ENCODE assay signal across 19 cellular contexts in genomic region chr10:90168244-90168643, GRCh38.
DNase-seq lines count a peak whose midpoint lies in the region; ATAC-seq, FAIRE-seq and TF ChIP-seq lines count a peak whose summit lies in the region.
"Had no signal": no experiment of that assay in that cellular context is flagged by ENCODE, and none has a peak within 500 bp of the region (broad histone marks: within the 10 kb centered on the region; RNA-seq: fewer than 3 reads in every experiment).

No MANE protein-coding gene starts in this region.

- SMC1A ChIA-PET in GM12878 (lab: Charles Lee; ENCODE audit: uncharacterized antibody, unreplicated experiment): interaction anchor here (1.4 kb wide), 1 partner anchor 24 kb away, joined by 3 read pairs; no protein-coding TSS in a partner anchor

- WGBS in GM12878 (ENCODE audit: insufficient coverage, insufficient replicate concordance, low lambda C conversion rate, missing lambda C conversion rate): 47% methylated on average over 7 of the region's 7 CpGs
- WGBS in pancreas, 2 donors: 42 to 48% methylated on average over 7 of the region's 7 CpGs

- in situ Hi-C loops in GM12878 (cut with MboI): no loop called here

- no peak for TF ChIP-seq POLR2A in GM12878 (IDR thresholded peaks at IDR 0.05; ENCODE audit: low read depth, low read length)

- BruUV-seq in GM12878 (replicated peaks; lab: Mats Ljungman, UMichigan): no TSS peak

- H3K27me3 ChIP-seq in OCI-LY3 (ENCODE audit: low read depth, low read length) (no peaks in the 10 kb centered on the region), GM12878 (replicated peaks in 1 of 2; ENCODE audit: control insufficient read depth in 2 of 2, insufficient read depth in 2 of 2, low read length in 1 of 2) (no peaks in the 10 kb centered on the region), pancreas (no peaks in the 10 kb centered on the region)
- H3K27me3 ChIP-seq: BE2C had no signal

- H3K27ac Mint-ChIP-seq in activated CD4-positive, alpha-beta T cell treated with anti-CD3 and anti-CD28 coated beads, Interleukin-2, amount 10 ng/mL, durations not matched to agents 7 days and 5 days: no peak overlapping the region
- no peak overlapping the region for H3K27ac Mint-ChIP-seq in mesothelial cell of epicardium
- H3K27ac Mint-ChIP-seq: CD4-positive, CD25-positive, alpha-beta regulatory T cell; CD8-positive, alpha-beta memory T cell had no signal

- H3K4me1 ChIP-seq in OCI-LY3 (ENCODE audit: low read length): peaks cover 23% of the 10 kb centered on the region
- H3K4me1 ChIP-seq in GM12878 (ENCODE audit: control insufficient read depth, insufficient read depth, low read length): no peaks in the 10 kb centered on the region; the same call in 1 of the 2 replicates
- H3K4me1 ChIP-seq in pancreas: no peaks in the 10 kb centered on the region
- H3K4me1 ChIP-seq: BE2C, HAP-1 had no signal

- H3K9ac ChIP-seq in OCI-LY3 (ENCODE audit: low read length): no peak overlapping the region
- H3K9ac ChIP-seq in GM12878 (ENCODE audit: control insufficient read depth, insufficient read depth, low read length): no peak overlapping the region
- H3K9ac ChIP-seq: GM23248 had no signal

- no peak for TF ChIP-seq RAD21 in GM12878 (IDR thresholded peaks at IDR 0.05; ENCODE audit: insufficient read depth, low read depth, low read length)

- H3K4me1 Mint-ChIP-seq in activated CD4-positive, alpha-beta T cell treated with anti-CD3 and anti-CD28 coated beads, Interleukin-2, amount 10 ng/mL, durations not matched to agents 7 days and 5 days: no peaks in the 10 kb centered on the region
- H3K4me1 Mint-ChIP-seq in mesothelial cell of epicardium: no peaks in the 10 kb centered on the region
- H3K4me1 Mint-ChIP-seq: CD4-positive, CD25-positive, alpha-beta regulatory T cell; CD8-positive, alpha-beta memory T cell had no signal

- intact Hi-C loops in GM12878 (cut with micrococcal nuclease; ENCODE audit: unreplicated experiment): no loop called here
- intact Hi-C loops in pancreas (cut with DNase I): no loop called here

- H3K4me3 Mint-ChIP-seq in activated CD4-positive, alpha-beta T cell treated with anti-CD3 and anti-CD28 coated beads, Interleukin-2, amount 10 ng/mL, durations not matched to agents 7 days and 5 days: no peak overlapping the region
- H3K4me3 Mint-ChIP-seq in mesothelial cell of epicardium: no peak overlapping the region
- H3K4me3 Mint-ChIP-seq: CD4-positive, CD25-positive, alpha-beta regulatory T cell; CD8-positive, alpha-beta memory T cell had no signal

- no peaks in the 10 kb centered on the region for H4K20me1 ChIP-seq in OCI-LY3 (ENCODE audit: insufficient read depth, low read length)
- H4K20me1 ChIP-seq in GM12878 (ENCODE audit: control insufficient read depth, insufficient read depth): no peaks in the 10 kb centered on the region

- ATAC-seq in GM12878: peak; percentile 20; the same call in 1 of the 3 replicates
- ATAC-seq in pancreas: no peak

- H2AFZ ChIP-seq in OCI-LY3 (ENCODE audit: low read depth, low read length) (no peak overlapping the region), GM12878 (ENCODE audit: control insufficient read depth, low read depth, low read length) (no peak overlapping the region)
- H2AFZ ChIP-seq: GM23248 had no signal

- POLR2A ChIA-PET in GM12878 (lab: Charles Lee): no interaction called here
- POLR2A ChIA-PET in activated CD4-positive, alpha-beta T cell treated with anti-CD3 and anti-CD28 coated beads, Interleukin-2, amount 10 ng/mL, durations not matched to agents 7 days and 5 days (lab: Charles Lee): no interaction called here

- RAD21 ChIA-PET in GM12878 (lab: Charles Lee; ENCODE audit: unreplicated experiment): no interaction called here

- H3K27ac ChIP-seq in OCI-LY3 (ENCODE audit: low read length): no peak overlapping the region
- H3K27ac ChIP-seq in GM12878 (ENCODE audit: control insufficient read depth, insufficient read depth): no peak overlapping the region
- H3K27ac ChIP-seq in pancreas: no peak overlapping the region
- H3K27ac ChIP-seq: GM23248, HL-60 had no signal

- H3K36me3 ChIP-seq in OCI-LY3 (replicated peaks; ENCODE audit: low read depth, low read length) (no peaks in the 10 kb centered on the region), GM12878 (ENCODE audit: control insufficient read depth in 2 of 2, insufficient read depth in 2 of 2, low read length in 1 of 2) (no peaks in the 10 kb centered on the region), pancreas (no peaks in the 10 kb centered on the region)
- H3K36me3 ChIP-seq: BE2C, HAP-1 had no signal

- FAIRE-seq in GM12878 (lab: Jason Lieb, UNC): no peak
- FAIRE-seq in pancreas (lab: Jason Lieb, UNC): no peak
- FAIRE-seq: GM19239 had no signal

- no peak overlapping the region for H3K4me3 ChIP-seq in OCI-LY3 (ENCODE audit: low read length)
- no peak overlapping the region for H3K4me3 ChIP-seq in GM12878
- H3K4me3 ChIP-seq in fibroblast of mammary gland (ENCODE audit: control insufficient read depth, low read depth, low read length): no peak overlapping the region
- no peak overlapping the region for H3K4me3 ChIP-seq in pancreas
- H3K4me3 ChIP-seq: GM23248, HAP-1 had no signal

- no peaks in the 10 kb centered on the region for H3K27me3 Mint-ChIP-seq in activated CD4-positive, alpha-beta T cell treated with anti-CD3 and anti-CD28 coated beads, Interleukin-2, amount 10 ng/mL, durations not matched to agents 7 days and 5 days
- H3K27me3 Mint-ChIP-seq in mesothelial cell of epicardium (ENCODE audit: low read depth): no peaks in the 10 kb centered on the region
- H3K27me3 Mint-ChIP-seq: CD4-positive, CD25-positive, alpha-beta regulatory T cell; CD8-positive, alpha-beta memory T cell had no signal

- no peaks in the 10 kb centered on the region for H3K9me3 Mint-ChIP-seq in activated CD4-positive, alpha-beta T cell treated with anti-CD3 and anti-CD28 coated beads, Interleukin-2, amount 10 ng/mL, durations not matched to agents 7 days and 5 days
- H3K9me3 Mint-ChIP-seq in mesothelial cell of epicardium: peaks cover 22% of the 10 kb centered on the region

- CTCF ChIA-PET in GM12878 (lab: Yijun Ruan, JAX): no interaction called here
- CTCF ChIA-PET in activated CD4-positive, alpha-beta T cell treated with anti-CD3 and anti-CD28 coated beads, Interleukin-2, amount 10 ng/mL, durations not matched to agents 7 days and 5 days (lab: Charles Lee): no interaction called here

- 0 out of 2 replicates have a peak overlapping the region, but pooled peaks have one; percentile 18 for H3K4me2 ChIP-seq in OCI-LY3 (ENCODE audit: low read length)
- H3K4me2 ChIP-seq in GM12878 (ENCODE audit: control insufficient read depth, insufficient read depth): no peak overlapping the region

- TF ChIP-seq CTCF in OCI-LY3 (IDR thresholded peaks at IDR 0.05; ENCODE audit: low read depth, low read length) (no peak), GM12878 (IDR thresholded peaks at IDR 0.05 in 2 of 3, conservative IDR thresholded peaks at IDR 0.05 in 1 of 3; ENCODE audit: control insufficient read depth in 2 of 3, extremely low read depth in 1 of 3, insufficient read depth in 1 of 3, low read depth in 3 of 3, low read length in 3 of 3) (no peak), fibroblast of mammary gland (conservative IDR thresholded peaks at IDR 0.05; ENCODE audit: control insufficient read depth, insufficient read depth, low read depth, low read length) (no peak), pancreas (IDR thresholded peaks at IDR 0.05) (no peak), mesothelial cell of epicardium (IDR thresholded peaks at IDR 0.05; ENCODE audit: unreplicated experiment) (no peak)

- no peaks in the 10 kb centered on the region for H3K36me3 Mint-ChIP-seq in activated CD4-positive, alpha-beta T cell treated with anti-CD3 and anti-CD28 coated beads, Interleukin-2, amount 10 ng/mL, durations not matched to agents 7 days and 5 days (ENCODE audit: low read depth)
- peaks cover 6% of the 10 kb centered on the region for H3K36me3 Mint-ChIP-seq in mesothelial cell of epicardium
- H3K36me3 Mint-ChIP-seq: CD4-positive, CD25-positive, alpha-beta regulatory T cell; CD8-positive, alpha-beta memory T cell had no signal

- DNase-seq in ELR (ENCODE audit: low read depth) (peak; percentile 7), GM12878 (ENCODE audit: low read depth, low spot score) (no peak), fibroblast of mammary gland (ENCODE audit: low read depth) (peak; percentile 44), pancreas (no peak), mesothelial cell of epicardium (ENCODE audit: low spot score in 2 of 2, unreplicated experiment in 2 of 2) (no peak)
- DNase-seq in activated CD4-positive, alpha-beta T cell treated with anti-CD3 and anti-CD28 coated beads, Interleukin-2, amount 10 ng/mL, durations not matched to agents 7 days and 5 days: no peak
- DNase-seq: ACHN; BE2C; C1 segment of cervical spinal cord; CD4-positive, CD25-positive, alpha-beta regulatory T cell; CD8-positive, alpha-beta memory T cell; COR-L47; DMS 273 treated with DMSO at 0.1 percent for 48 hours; GDM1; GM23248 had no signal

- H3K79me2 ChIP-seq in OCI-LY3 (ENCODE audit: low read length): no peaks in the 10 kb centered on the region
- no peaks in the 10 kb centered on the region for H3K79me2 ChIP-seq in GM12878 (ENCODE audit: control insufficient read depth, insufficient read depth, low read length)

- H3K9me3 ChIP-seq in OCI-LY3 (ENCODE audit: insufficient read depth, low read length) (0 out of 2 replicates have a peak, but pooled peaks cover 3% of the 10 kb centered on the region), GM12878 (replicated peaks; ENCODE audit: control insufficient read depth, insufficient read depth, low read length) (no peaks in the 10 kb centered on the region; the same call in 1 of the 3 replicates), pancreas (no peaks in the 10 kb centered on the region)
- H3K9me3 ChIP-seq: BE2C, HAP-1 had no signal

- no peak for TF ChIP-seq EP300 in GM12878 (IDR thresholded peaks at IDR 0.05; ENCODE audit: borderline replicate concordance in 1 of 2, control insufficient read depth in 1 of 2, low read depth in 2 of 2, low read length in 2 of 2)

TF ChIP-seq in GM12878, 131 proteins besides CTCF, POLR2A, EP300 and RAD21 (continues in another document):
- TF ChIP-seq MXI1 (IDR thresholded peaks at IDR 0.05; ENCODE audit: low read depth, low read length) (no peak), EZH2 (IDR thresholded peaks at IDR 0.05; ENCODE audit: borderline replicate concordance, control insufficient read depth, low read depth, low read length) (no peak), MTA3 (IDR thresholded peaks at IDR 0.05; ENCODE audit: borderline replicate concordance, low read length) (no peak), RELB (IDR thresholded peaks at IDR 0.05; ENCODE audit: low read depth) (no peak)

Comparison
In these comparisons a context has a peak if more than half of its experiments do, and no peak if none do; other contexts are left out.
1. DNase-seq: peak in ELR (single experiment) and fibroblast of mammary gland (single experiment); none in GM12878 (single experiment), pancreas (0 of 6), activated CD4-positive, alpha-beta T cell treated with anti-CD3 and anti-CD28 coated beads, Interleukin-2, amount 10 ng/mL, durations not matched to agents 7 days and 5 days (single experiment) and mesothelial cell of epicardium (0 of 2).